In the genomic region with DNA sequence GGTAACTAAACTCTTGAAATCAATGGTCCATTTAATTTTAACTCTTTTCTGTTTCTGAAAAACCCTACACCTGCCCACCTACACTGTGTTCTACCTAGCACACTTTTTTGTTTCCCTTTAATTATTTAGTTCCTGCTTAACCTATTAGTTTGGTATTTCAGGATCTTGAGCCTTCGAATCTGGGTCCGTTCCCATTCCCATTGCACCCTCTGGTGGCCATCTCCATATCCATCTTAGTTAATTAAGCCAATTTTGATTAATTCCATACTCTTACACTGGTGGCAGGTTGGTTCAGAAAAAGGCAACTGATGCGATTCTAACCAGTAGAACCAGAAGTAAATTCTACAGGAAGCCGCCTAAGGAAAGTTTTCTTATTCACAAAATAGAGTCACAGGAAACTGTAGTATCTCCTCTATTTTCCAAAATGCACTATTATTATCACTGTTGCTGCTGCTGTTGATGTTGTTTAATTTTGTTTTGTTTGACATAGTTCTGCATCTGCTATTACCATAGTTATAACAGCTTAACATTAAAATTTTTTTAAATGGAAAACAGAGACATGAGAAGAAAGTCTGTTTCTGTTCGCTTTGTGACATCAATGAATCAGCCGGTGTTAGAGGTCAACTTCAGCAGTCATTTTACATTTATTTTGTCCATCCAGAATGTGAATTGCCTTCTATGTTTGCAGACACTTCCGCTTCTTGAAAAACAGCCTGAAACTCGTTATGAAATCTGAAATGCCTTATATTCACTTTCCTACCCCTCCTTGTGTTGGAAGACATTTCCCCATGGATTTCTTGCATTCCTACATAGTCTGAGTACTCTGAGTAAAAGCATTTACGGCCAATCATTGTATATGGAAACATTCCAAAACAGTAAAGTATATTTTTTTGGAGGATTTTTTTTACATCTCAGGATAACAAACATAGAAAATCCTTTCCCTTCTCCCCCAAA, we compare ENCODE assay signal across 8 cellular contexts.
A peak's percentile ranks its signal among the peaks of the same experiment; 100 is the strongest.
DNase-seq lines count a peak whose midpoint lies in the region; ATAC-seq and TF ChIP-seq lines count a peak whose summit lies in the region.

No MANE protein-coding gene starts in this region.

- no peak overlapping the region for H3K27ac Mint-ChIP-seq in T-cell

- POLR2A ChIA-PET in T-cell (lab: Charles Lee) = no interaction called here

- no peaks in the 10 kb centered on the region for H3K9me2 ChIP-seq in hepatocyte (replicated peaks; ENCODE audit: insufficient read depth)

- DNase-seq in NCI-H2107 treated with DMSO at 0.1 percent for 48 hours (lab: John Stamatoyannopoulos, UW; ENCODE audit: unreplicated experiment) (peak; percentile 19), NCI-H2107 (lab: John Stamatoyannopoulos, UW) (no peak), NCI-H1105 (lab: John Stamatoyannopoulos, UW) (peak; percentile 53), UCSD-AML1 (lab: John Stamatoyannopoulos, UW; ENCODE audit: unreplicated experiment) (peak; percentile 11), hepatocyte (ENCODE audit: low spot score) (peak; percentile 61), tibial nerve (ENCODE audit: low spot score in 2 of 2) (peak in 1 of 2 donors; percentile 46), T-cell (no peak), Peyer's patch (no peak)

- H3K27ac ChIP-seq in hepatocyte (peak overlapping the region; percentile 43), tibial nerve (peak overlapping the region in 2 of 4 donors; percentile 18 to 62), Peyer's patch (no peak overlapping the region)

- no peak for TF ChIP-seq POLR2A in tibial nerve (IDR thresholded peaks at IDR 0.05)
- TF ChIP-seq POLR2A in Peyer's patch (IDR thresholded peaks at IDR 0.05) = no peak

- no peaks in the 10 kb centered on the region for H3K79me2 ChIP-seq in hepatocyte

- no peaks in the 10 kb centered on the region for H4K20me1 ChIP-seq in hepatocyte (ENCODE audit: insufficient read depth, poor library complexity, severe bottlenecking)

- WGBS in hepatocyte (ENCODE audit: low lambda C conversion rate, missing lambda C conversion rate) = 37% methylated on average over 9 of the region's 9 CpGs
- 17 to 22% methylated on average over 9 of the region's 9 CpGs for WGBS in tibial nerve, 2 donors

- H3K36me3 ChIP-seq in hepatocyte (replicated peaks; ENCODE audit: insufficient read depth, low read depth) (no peaks in the 10 kb centered on the region), tibial nerve (no peaks in the 10 kb centered on the region), Peyer's patch (no peaks in the 10 kb centered on the region)

- TF ChIP-seq CTCF in hepatocyte (IDR thresholded peaks at IDR 0.05; ENCODE audit: poor library complexity) (peak; percentile 77), tibial nerve (IDR thresholded peaks at IDR 0.05) (peak; percentile 48 to 66 (median 61)), Peyer's patch (IDR thresholded peaks at IDR 0.05) (peak in 3 of 6 experiments; percentile 14 to 28 (median 20))

- H3K4me2 ChIP-seq in hepatocyte = peak overlapping the region; percentile 21

- H3K9me3 Mint-ChIP-seq in T-cell = peaks cover 3% of the 10 kb centered on the region in 3 donors

- H3K4me1 Mint-ChIP-seq in T-cell = no peaks in the 10 kb centered on the region

- CTCF ChIA-PET in T-cell (lab: Charles Lee) = no interaction called here

- no peaks in the 10 kb centered on the region for H3K9me3 ChIP-seq in hepatocyte (ENCODE audit: low read depth)
- H3K9me3 ChIP-seq in tibial nerve = no peaks in the 10 kb centered on the region
- no peaks in the 10 kb centered on the region for H3K9me3 ChIP-seq in Peyer's patch

- no peaks in the 10 kb centered on the region for H3K36me3 Mint-ChIP-seq in T-cell

- H2AFZ ChIP-seq in hepatocyte = no peak overlapping the region

- no peak for ATAC-seq in T-cell (replicated peaks in 1 of 4)

- H3K4me1 ChIP-seq in hepatocyte (ENCODE audit: insufficient read depth) = no peaks in the 10 kb centered on the region
- peaks cover 0 to 12% (median 0%) of the 10 kb centered on the region in 4 donors for H3K4me1 ChIP-seq in tibial nerve
- no peaks in the 10 kb centered on the region for H3K4me1 ChIP-seq in Peyer's patch

- TF ChIP-seq EP300 in tibial nerve (IDR thresholded peaks at IDR 0.05) = no peak

- H3K27me3 Mint-ChIP-seq in T-cell = no peaks in the 10 kb centered on the region

- H3K4me3 ChIP-seq in hepatocyte = no peak overlapping the region
- H3K4me3 ChIP-seq in tibial nerve = no peak overlapping the region
- H3K4me3 ChIP-seq in Peyer's patch = no peak overlapping the region

- no peak overlapping the region for H3K4me3 Mint-ChIP-seq in T-cell

- H3K27me3 ChIP-seq in hepatocyte (no peaks in the 10 kb centered on the region), tibial nerve (no peaks in the 10 kb centered on the region), Peyer's patch (no peaks in the 10 kb centered on the region)

Comparison
In these comparisons a context has a peak if more than half of its experiments do, and no peak if none do; other contexts are left out.
1. DNase-seq: peak in NCI-H2107 treated with DMSO at 0.1 percent for 48 hours (single experiment), NCI-H1105 (single experiment), UCSD-AML1 (single experiment) and hepatocyte (single experiment); none in NCI-H2107 (single experiment), T-cell (0 of 34) and Peyer's patch (0 of 3).